8 cellular contexts compared by ENCODE assay signal in the genomic region with DNA sequence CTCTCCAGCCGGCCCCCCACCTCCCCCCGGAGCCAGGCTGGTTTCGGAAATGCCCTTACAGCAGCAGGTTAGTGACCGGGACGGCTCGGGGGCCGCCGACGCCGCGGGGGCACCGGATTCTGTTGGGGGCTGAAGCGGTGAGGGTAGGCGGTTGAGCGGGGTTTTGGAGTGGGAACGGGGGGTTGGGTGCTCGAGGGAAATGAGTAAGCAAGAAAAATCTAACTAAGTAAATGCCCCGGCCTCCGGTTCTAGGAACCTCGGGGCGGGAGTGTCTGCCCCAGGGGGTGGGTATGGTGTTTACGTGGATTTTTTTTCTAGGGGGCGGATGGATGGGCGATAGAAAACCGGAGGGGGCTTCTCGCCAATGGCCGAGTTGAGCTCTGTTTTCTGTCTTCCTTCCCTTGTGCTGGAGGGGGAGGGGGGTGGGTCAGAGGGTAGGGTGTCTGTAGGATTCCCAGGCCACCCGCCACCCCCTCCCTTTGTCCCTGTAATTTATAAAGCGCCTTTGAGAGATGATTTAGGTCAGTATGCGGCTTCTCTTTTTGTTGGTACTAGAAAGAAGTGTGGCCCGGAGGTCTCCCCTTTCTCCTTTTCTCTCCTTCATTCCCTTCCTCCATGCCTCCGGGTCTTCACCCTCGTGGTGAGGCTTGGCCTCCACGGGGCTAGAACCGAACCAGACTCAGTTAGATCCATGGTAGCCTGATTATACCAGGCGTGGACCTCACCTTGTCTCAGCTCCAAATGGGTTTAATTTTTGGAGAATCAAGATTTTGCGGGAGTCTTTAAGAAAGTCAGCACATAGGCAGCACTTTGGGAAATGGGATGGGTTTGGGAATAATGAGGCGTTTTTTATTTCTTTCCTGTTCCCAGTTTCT. TPM values are rescaled to one million over a fixed set of nuclear protein-coding genes. Genes with fewer than 3 reads are reported as not detected.
DNase-seq lines count a peak whose midpoint lies in the region; ATAC-seq and TF ChIP-seq lines count a peak whose summit lies in the region.

No MANE protein-coding gene starts in this region.

- no peaks in the 10 kb centered on the region for H3K4me1 ChIP-seq in adrenal gland (replicated peaks in 1 of 2)
- no peaks in the 10 kb centered on the region for H3K4me1 ChIP-seq in iPS DF 6.9 (ENCODE audit: control insufficient read depth, insufficient read depth, low read length)
- peaks cover 9% of the 10 kb centered on the region for H3K4me1 ChIP-seq in smooth muscle cell (ENCODE audit: low read depth)

- TF ChIP-seq CTCF in 22Rv1 (IDR thresholded peaks at IDR 0.05): no peak
- TF ChIP-seq CTCF in adrenal gland (IDR thresholded peaks at IDR 0.05): no peak
- TF ChIP-seq CTCF in smooth muscle cell (IDR thresholded peaks at IDR 0.05; ENCODE audit: borderline replicate concordance, insufficient read depth, poor library complexity, severe bottlenecking): peak; percentile 1

- peak overlapping the region in 3 of 4 donors; percentile 51 to 97 (median 90) for H3K4me3 ChIP-seq in adrenal gland
- H3K4me3 ChIP-seq in iPS DF 6.9 (ENCODE audit: low read length): peak overlapping the region; percentile 98
- peak overlapping the region; percentile 98 for H3K4me3 ChIP-seq in smooth muscle cell

- no peaks in the 10 kb centered on the region for H3K27me3 ChIP-seq in adrenal gland
- no peaks in the 10 kb centered on the region for H3K27me3 ChIP-seq in iPS DF 6.9 (ENCODE audit: control insufficient read depth, insufficient read depth, low read length)
- no peaks in the 10 kb centered on the region for H3K27me3 ChIP-seq in smooth muscle cell (ENCODE audit: low read depth)

- DNase-seq in KBM-7: peak; percentile 93
- peak in 3 of 5 donors; percentile 49 to 86 (median 54) for DNase-seq in T-helper 1 cell
- peak in 4 of 7 donors; percentile 51 to 59 (median 54) for DNase-seq in adrenal gland
- no peak for DNase-seq in iPS DF 6.9 (ENCODE audit: low read depth, low spot score)
- no peak for DNase-seq in smooth muscle cell (lab: John Stamatoyannopoulos, UW; ENCODE audit: unreplicated experiment)

- H3K36me3 ChIP-seq in adrenal gland (replicated peaks in 1 of 2) (no peaks in the 10 kb centered on the region), iPS DF 6.9 (ENCODE audit: control insufficient read depth, insufficient read depth, low read length) (peaks cover 3% of the 10 kb centered on the region; the same call in 1 of the 2 replicates), smooth muscle cell (ENCODE audit: low read depth) (no peaks in the 10 kb centered on the region)

- intact Hi-C loops in adrenal gland (cut with DNase I): no loop called here

- peaks cover 56% of the 10 kb centered on the region for H3K79me2 ChIP-seq in smooth muscle cell (ENCODE audit: low read depth)

- peaks cover 5% of the 10 kb centered on the region for H3F3A ChIP-seq in smooth muscle cell (ENCODE audit: low read depth)

- H3K9ac ChIP-seq in smooth muscle cell (ENCODE audit: low read depth): peak overlapping the region; percentile 97

- peaks cover 44% of the 10 kb centered on the region for H4K20me1 ChIP-seq in smooth muscle cell (ENCODE audit: low read depth)

- ATAC-seq in GM18909 (IDR thresholded peaks at IDR 0.05; ENCODE audit: poor library complexity, unreplicated experiment) (peak; percentile 0), GM21515 (IDR thresholded peaks at IDR 0.05; ENCODE audit: unreplicated experiment) (no peak)

- 1 to 2% (median 1%) methylated on average over 35 to 38 of the region's 38 CpGs for WGBS in adrenal gland, 4 donors
- WGBS in iPS DF 6.9 (ENCODE audit: insufficient coverage, insufficient read length): no CpG with 5 or more reads among the region's 38 CpGs
- under 1% methylated on average over 17 of the region's 38 CpGs for WGBS in smooth muscle cell (ENCODE audit: low lambda C conversion rate)

- no peak for TF ChIP-seq POLR2A in adrenal gland (IDR thresholded peaks at IDR 0.05)

- in situ Hi-C loops in KBM-7 (cut with MboI; ENCODE audit: low pct_unique_long_range_greater_than_20kb, low sequenced_read_pairs): no loop called here

- H2AFZ ChIP-seq in smooth muscle cell (ENCODE audit: low read depth): peak overlapping the region; percentile 92

- H3K27ac ChIP-seq in 22Rv1 (peak overlapping the region; percentile 95), adrenal gland (peak overlapping the region; percentile 83 to 96 (median 86)), iPS DF 6.9 (ENCODE audit: low read length) (no peak overlapping the region), smooth muscle cell (ENCODE audit: low read depth) (peak overlapping the region; percentile 95)

- H3K4me2 ChIP-seq in smooth muscle cell: peak overlapping the region; percentile 95

- H3K9me3 ChIP-seq in adrenal gland (replicated peaks in 1 of 3) (no peaks in the 10 kb centered on the region), iPS DF 6.9 (ENCODE audit: control insufficient read depth, insufficient read depth, low read length) (no peaks in the 10 kb centered on the region), smooth muscle cell (replicated peaks; ENCODE audit: low read depth) (no peaks in the 10 kb centered on the region)

RNA-seq across cellular contexts. Expression of a gene that starts 2.3 kb away (rescaled TPM):
- total RNA-seq in adrenal gland: 10 to 100 TPM in 3 of 8 donors, 1 to 10 TPM in 5; 5.2 to 12.0 (median 8.6) TPM
- polyA plus RNA-seq in adrenal gland: 10 to 100 TPM in 1 of 3 donors, 1 to 10 TPM in 2; 6.0 to 11.1 (median 6.6) TPM
- total RNA-seq in smooth muscle cell: 12.6 and 16.3 TPM in 2 replicates
- polyA plus RNA-seq in smooth muscle cell: 7.9 and 9.6 TPM in 2 replicates

Comparison
In these comparisons a context has a peak if more than half of its experiments do, and no peak if none do; other contexts are left out.
1. DNase-seq: peak in KBM-7 (single experiment), T-helper 1 cell (3 of 5) and adrenal gland (4 of 7); none in iPS DF 6.9 (single experiment) and smooth muscle cell (single experiment).
2. Peak in every context shown above with its lines, with median percentiles within 50 percentile points of each other: H3K4me3 ChIP-seq.